Comparison of ENCODE assay signal across 22 cellular contexts in the genomic region with DNA sequence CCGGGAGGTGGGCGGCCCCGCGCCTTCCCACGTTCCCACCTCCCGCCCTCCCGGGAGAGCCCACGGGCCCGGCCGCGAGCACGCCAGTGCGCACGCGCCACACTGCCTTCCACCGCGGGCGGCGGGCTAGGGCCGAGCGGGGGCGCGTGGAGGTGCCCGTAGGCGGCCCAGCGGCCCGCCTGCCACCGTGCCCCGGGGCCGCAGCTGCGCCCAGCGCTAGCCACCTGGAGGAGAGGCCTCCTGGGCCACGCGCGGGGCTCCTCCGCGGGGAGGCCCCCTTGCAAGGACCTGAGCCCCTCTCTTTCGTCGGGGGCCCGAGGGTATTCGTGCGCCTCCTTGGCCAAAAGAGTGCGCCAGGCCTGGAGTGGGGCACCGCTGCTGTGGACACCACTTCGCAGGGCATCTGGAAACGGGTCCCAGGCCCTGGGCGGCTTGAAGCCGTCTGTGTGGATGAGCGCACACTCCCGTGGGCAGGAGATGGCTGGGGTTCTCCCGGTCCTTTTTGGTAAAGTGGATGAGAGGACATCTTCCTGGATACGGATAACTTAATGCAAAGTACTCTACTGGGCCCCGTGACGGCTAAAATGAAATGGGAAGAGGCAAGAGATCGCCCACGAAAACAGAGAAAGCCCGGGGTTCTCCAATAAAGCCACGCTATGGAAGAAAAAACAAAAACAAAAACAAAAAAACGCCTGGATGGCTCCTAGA. TPM values are rescaled to one million over a fixed set of nuclear protein-coding genes. Genes with fewer than 3 reads are reported as not detected.
DNase-seq lines count a peak whose midpoint lies in the region; ATAC-seq and TF ChIP-seq lines count a peak whose summit lies in the region.
"Had no signal": no experiment of that assay in that cellular context is flagged by ENCODE, and none has a peak within 500 bp of the region (broad histone marks: within the 10 kb centered on the region; RNA-seq: fewer than 3 reads in every experiment).

No MANE protein-coding gene starts in this region.

- ATAC-seq in psoas muscle: no peak
- no peak for ATAC-seq in GM21737 (IDR thresholded peaks at IDR 0.05; ENCODE audit: unreplicated experiment)
- ATAC-seq: activated naive CD4-positive, alpha-beta T cell treated with anti-CD3 and anti-CD28 coated beads, Interleukin-2, amount 50 U/mL, for 72 hours; effector memory CD8-positive, alpha-beta T cell had no signal

- no CpG with 5 or more reads among the region's 59 CpGs for WGBS in iPS DF 6.9 (ENCODE audit: insufficient coverage, insufficient read length)
- 43 to 49% (median 47%) methylated on average over 58 to 59 of the region's 59 CpGs for WGBS in psoas muscle, 3 donors

- H3K9me3 ChIP-seq in NT2/D1 (ENCODE audit: insufficient read depth, low read length) (no peaks in the 10 kb centered on the region; the same call in 1 of the 2 replicates), iPS DF 6.9 (ENCODE audit: control insufficient read depth, insufficient read depth, low read length) (no peaks in the 10 kb centered on the region), psoas muscle (no peaks in the 10 kb centered on the region), uterus (no peaks in the 10 kb centered on the region)
- H3K9me3 ChIP-seq: ovary, tibial artery had no signal

- peak overlapping the region; percentile 28 for H3K4me3 ChIP-seq in NT2/D1 (ENCODE audit: insufficient read length, low read depth)
- H3K4me3 ChIP-seq in iPS DF 6.9 (ENCODE audit: low read length): peak overlapping the region; percentile 23; the same call in 1 of the 2 replicates
- peak overlapping the region; percentile 68 for H3K4me3 ChIP-seq in psoas muscle
- no peak overlapping the region for H3K4me3 ChIP-seq in uterus
- H3K4me3 ChIP-seq: lung, ovary had no signal

- DNase-seq in GM13976 (ENCODE audit: low spot score): peak; percentile 25
- DNase-seq in NT2/D1 (ENCODE audit: low read depth, low spot score): no peak
- no peak for DNase-seq in iPS DF 6.9 (ENCODE audit: low read depth, low spot score)
- DNase-seq in psoas muscle: no peak
- DNase-seq in NCI-H226: no peak
- DNase-seq in uterus: no peak
- DNase-seq: activated CD4-positive, CD25-positive, alpha-beta regulatory T cell treated with anti-CD3 and anti-CD28 coated beads, Interleukin-2, amount 50 U/mL, for 72 hours; activated CD8-positive, alpha-beta memory T cell treated with anti-CD3 and anti-CD28 coated beads for 24 hours; activated T-cell treated with anti-CD3 and anti-CD28 coated beads, Interleukin-2, amount 50 U/mL, for 48 hours; COR-L47; effector memory CD8-positive, alpha-beta T cell; IMR-90; NCI-H1105 treated with DMSO at 0.1 percent for 48 hours; NCI-H2107; ovary; stimulated activated naive CD4-positive, alpha-beta T cell had no signal

- H3K36me3 ChIP-seq in NT2/D1 (ENCODE audit: insufficient read depth, insufficient read length, low read length) (no peaks in the 10 kb centered on the region), iPS DF 6.9 (ENCODE audit: control insufficient read depth, insufficient read depth, low read length) (no peaks in the 10 kb centered on the region), psoas muscle (ENCODE audit: insufficient read depth in 1 of 2, low read depth in 1 of 2) (no peaks in the 10 kb centered on the region), uterus (no peaks in the 10 kb centered on the region)
- H3K36me3 ChIP-seq: ovary, tibial artery had no signal

- in situ Hi-C loops in GM13976 (cut with MboI; ENCODE audit: low sequenced_read_pairs, unreplicated experiment): loop anchor here (25.0 kb wide), 1 partner anchor 936 kb away; no protein-coding TSS in a partner anchor

- intact Hi-C loops in psoas muscle (cut with DNase I) (loop anchor here (5.0 kb wide), 3 partner anchors 134 to 1706 kb away; no protein-coding TSS in a partner anchor), uterus (cut with DNase I; ENCODE audit: low total_unique reads) (loop anchor here (5.0 kb wide), 1 partner anchor 941 kb away; no protein-coding TSS in a partner anchor)

- no peak overlapping the region for H3K27ac ChIP-seq in iPS DF 6.9 (ENCODE audit: low read length)
- H3K27ac ChIP-seq in psoas muscle: no peak overlapping the region
- H3K27ac ChIP-seq in uterus: no peak overlapping the region
- H3K27ac ChIP-seq: ovary, RWPE1, tibial artery had no signal

- no peaks in the 10 kb centered on the region for H3K4me1 ChIP-seq in NT2/D1 (ENCODE audit: insufficient read depth, insufficient read length)
- peaks cover 7% of the 10 kb centered on the region; the same call in 1 of the 2 replicates for H3K4me1 ChIP-seq in iPS DF 6.9 (ENCODE audit: control insufficient read depth, insufficient read depth, low read length)
- H3K4me1 ChIP-seq in psoas muscle: peaks cover 5% of the 10 kb centered on the region
- H3K4me1 ChIP-seq in uterus: peaks cover 0 to 8% of the 10 kb centered on the region in 2 donors

- no peak for TF ChIP-seq POLR2A in uterus (IDR thresholded peaks at IDR 0.05)

- TF ChIP-seq CTCF in GM13976 (IDR thresholded peaks at IDR 0.05; ENCODE audit: borderline replicate concordance, control extremely low read depth, extremely low read depth, insufficient read depth, missing control alignments) (no peak), psoas muscle (IDR thresholded peaks at IDR 0.05) (no peak), uterus (IDR thresholded peaks at IDR 0.05) (no peak)

- H3K9ac ChIP-seq in NT2/D1 (ENCODE audit: insufficient read length, low read depth): no peak overlapping the region

- H3K27me3 ChIP-seq in NT2/D1 (ENCODE audit: insufficient read depth, insufficient read length): peaks cover 65% of the 10 kb centered on the region
- peaks cover 51% of the 10 kb centered on the region for H3K27me3 ChIP-seq in iPS DF 6.9 (ENCODE audit: control insufficient read depth, insufficient read depth, low read length)
- peaks cover 0 to 58% (median 5%) of the 10 kb centered on the region in 3 donors for H3K27me3 ChIP-seq in psoas muscle (ENCODE audit: insufficient read depth in 3 of 3, low read length in 2 of 3)
- peaks cover 22 to 32% of the 10 kb centered on the region in 2 donors for H3K27me3 ChIP-seq in uterus

RNA-seq across cellular contexts. Expression of a gene that starts 9.0 kb away (rescaled TPM):
- total RNA-seq in psoas muscle (1 to 10 TPM; 4.5 to 8.5 (median 5.9) TPM), uterus (10 to 100 TPM in 1 of 4 donors, 1 to 10 TPM in 2, under 1 TPM in 1; 0.77 to 10.7 (median 6.0) TPM)
- 10 to 100 TPM in 1 of 3 donors, 1 to 10 TPM in 2; 3.2 to 10.1 (median 3.4) TPM for polyA plus RNA-seq in psoas muscle
- total RNA-seq: activated naive CD4-positive, alpha-beta T cell treated with anti-CD3 and anti-CD28 coated beads, Interleukin-2, amount 50 U/mL, for 72 hours; chondrocyte had no signal

Comparison
In these comparisons a context has a peak if more than half of its experiments do, and no peak if none do; other contexts are left out.
1. H3K4me3 ChIP-seq: peak in NT2/D1 (single experiment), iPS DF 6.9 (single experiment) and psoas muscle (single experiment); none in uterus (0 of 2).